Comparison of ENCODE assay signal across 8 cellular contexts in the genomic region with DNA sequence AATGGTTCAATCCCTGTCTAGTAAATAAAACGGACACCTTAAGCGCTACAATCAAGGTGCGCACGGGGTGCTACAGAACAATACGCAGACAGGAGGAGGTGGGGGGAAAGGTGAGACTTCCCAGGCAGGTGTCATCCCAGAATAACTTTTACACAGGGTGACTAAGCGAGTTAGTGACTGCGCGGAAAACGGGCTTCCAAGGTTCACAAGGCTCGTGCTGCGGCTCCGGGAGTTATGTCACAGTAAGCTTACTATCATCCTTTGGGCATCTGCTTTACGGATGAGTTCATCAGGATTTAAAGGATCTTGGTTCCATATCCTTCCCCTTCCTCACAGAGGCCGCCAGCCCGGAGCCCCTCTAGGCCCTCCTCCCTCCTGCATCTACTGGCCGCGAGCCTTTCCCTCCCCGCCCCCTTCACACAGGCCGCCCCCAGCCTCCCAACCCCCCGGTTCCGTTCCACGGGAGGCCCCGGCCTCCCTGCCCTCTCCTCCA. TPM values are rescaled to one million over a fixed set of nuclear protein-coding genes. Genes with fewer than 3 reads are reported as not detected.
DNase-seq lines count a peak whose midpoint lies in the region; ATAC-seq and TF ChIP-seq lines count a peak whose summit lies in the region.

No MANE protein-coding gene starts in this region.

- intact Hi-C loops in esophagus muscularis mucosa (cut with DNase I) = loop anchor here (5.0 kb wide), 1 partner anchor 39 kb away; the partner anchor contains the start of gene CRYL1

- H3K9me3 ChIP-seq in esophagus muscularis mucosa (peaks cover 0 to 5% (median 0%) of the 10 kb centered on the region in 4 donors), neural cell (ENCODE audit: low read length) (no peaks in the 10 kb centered on the region)

- H4K20me1 ChIP-seq in neural cell (ENCODE audit: insufficient read depth) = no peaks in the 10 kb centered on the region

- H3K4me3 ChIP-seq in LNCaP clone FGC (ENCODE audit: low read depth, low read length) (peak overlapping the region; percentile 63), esophagus muscularis mucosa (peak overlapping the region; percentile 69 to 93 (median 83)), neural cell (ENCODE audit: low read length) (peak overlapping the region; percentile 97)

- ATAC-seq in GM21717 (IDR thresholded peaks at IDR 0.05; ENCODE audit: unreplicated experiment) = peak; percentile 35

- H3K36me3 ChIP-seq in esophagus muscularis mucosa (no peaks in the 10 kb centered on the region), neural cell (ENCODE audit: insufficient read depth, low read length) (no peaks in the 10 kb centered on the region)

- H2AFZ ChIP-seq in neural cell (ENCODE audit: low read depth, low read length) = peak overlapping the region; percentile 90

- TF ChIP-seq RAD21 in neural cell (conservative IDR thresholded peaks at IDR 0.05) = no peak

- no peak for TF ChIP-seq EP300 in esophagus muscularis mucosa (IDR thresholded peaks at IDR 0.05)
- no peak for TF ChIP-seq EP300 in neural cell (conservative IDR thresholded peaks at IDR 0.05; ENCODE audit: poor library complexity, severe bottlenecking)

- TF ChIP-seq CTCF in LNCaP clone FGC (IDR thresholded peaks at IDR 0.05; ENCODE audit: control insufficient read depth, extremely low read depth, insufficient read depth) = no peak
- no peak for TF ChIP-seq CTCF in esophagus muscularis mucosa (IDR thresholded peaks at IDR 0.05)
- TF ChIP-seq CTCF in neural cell (IDR thresholded peaks at IDR 0.05; ENCODE audit: poor library complexity, severe bottlenecking) = no peak

- H3F3A ChIP-seq in neural cell (ENCODE audit: insufficient read depth, low read length, poor library complexity, severe bottlenecking) = peaks cover 3% of the 10 kb centered on the region

- peaks cover 15% of the 10 kb centered on the region for H3K79me2 ChIP-seq in neural cell (replicated peaks; ENCODE audit: insufficient read depth, low read length)

- no peak for TF ChIP-seq POLR2A in esophagus muscularis mucosa (IDR thresholded peaks at IDR 0.05; ENCODE audit: low read depth)

- H3K4me2 ChIP-seq in neural cell (ENCODE audit: low read length) = peak overlapping the region; percentile 91

- H3K9ac ChIP-seq in neural cell (ENCODE audit: low read length) = peak overlapping the region; percentile 88

- DNase-seq in DMS79 (lab: John Stamatoyannopoulos, UW) = peak; percentile 42
- no peak for DNase-seq in DMS79 treated with DMSO at 0.1 percent for 48 hours (lab: John Stamatoyannopoulos, UW)
- DNase-seq in LNCaP clone FGC (ENCODE audit: low read depth) = peak; percentile 17
- DNase-seq in T1000 (lab: John Stamatoyannopoulos, UW) = peak; percentile 87
- DNase-seq in esophagus muscularis mucosa (ENCODE audit: extremely low spot score) = peak; percentile 92
- no peak for DNase-seq in iPS-NIHi7 (ENCODE audit: extremely low spot score)

- H3K27me3 ChIP-seq in esophagus muscularis mucosa = no peaks in the 10 kb centered on the region
- H3K27me3 ChIP-seq in neural cell (ENCODE audit: insufficient read depth, low read depth, low read length) = no peaks in the 10 kb centered on the region

- H3K9me2 ChIP-seq in neural cell (ENCODE audit: insufficient read depth, low read length) = no peaks in the 10 kb centered on the region

- 4% methylated on average over 17 of the region's 23 CpGs for WGBS in esophagus muscularis mucosa

- H3K27ac ChIP-seq in esophagus muscularis mucosa (replicated peaks in 1 of 4) = peak overlapping the region; percentile 90 to 96 (median 94)
- peak overlapping the region; percentile 92 for H3K27ac ChIP-seq in neural cell (ENCODE audit: low read length)

- H3K4me1 ChIP-seq in esophagus muscularis mucosa = peaks cover 10 to 18% (median 14%) of the 10 kb centered on the region in 4 donors

TF ChIP-seq in neural cell, 6 proteins besides CTCF, POLR2A, EP300 and RAD21:
- TF ChIP-seq TAF1 (IDR thresholded peaks at IDR 0.05; ENCODE audit: low read depth) = no peak
- no peak for TF ChIP-seq REST (IDR thresholded peaks at IDR 0.05; ENCODE audit: borderline replicate concordance)
- no peak for TF ChIP-seq MXI1 (conservative IDR thresholded peaks at IDR 0.05; ENCODE audit: poor library complexity, severe bottlenecking)
- no peak for TF ChIP-seq POLR2AphosphoS5 (IDR thresholded peaks at IDR 0.05)
- no peak for TF ChIP-seq SMC3 (conservative IDR thresholded peaks at IDR 0.05; ENCODE audit: poor library complexity)
- TF ChIP-seq EZH2 (IDR thresholded peaks at IDR 0.05; ENCODE audit: borderline replicate concordance, insufficient read depth, low read length, poor library complexity, severe bottlenecking) = no peak

RNA-seq across cellular contexts. Expression of gene IFT88, which starts 0.5 kb away (rescaled TPM):
- 10 to 100 TPM; 10.4 to 13.7 (median 11.5) TPM for total RNA-seq in esophagus muscularis mucosa
- 18.3 and 32.7 TPM in 2 replicates for polyA plus RNA-seq in neural cell
- polyA minus RNA-seq in neural cell = 25.1 and 31.8 TPM in 2 replicates

RNA-seq across cellular contexts. Expression of gene CRYL1, which starts 40.8 kb away (rescaled TPM):
- total RNA-seq in esophagus muscularis mucosa = 10 to 100 TPM; 42.3 to 59.3 (median 45.4) TPM
- polyA plus RNA-seq in neural cell = 10.6 and 13.7 TPM in 2 replicates
- 7.5 and 9.6 TPM in 2 replicates for polyA minus RNA-seq in neural cell

Comparison
In these comparisons a context has a peak if more than half of its experiments do, and no peak if none do; other contexts are left out.
1. DNase-seq: peak in DMS79 (single experiment), LNCaP clone FGC (single experiment), T1000 (single experiment) and esophagus muscularis mucosa (single experiment); none in DMS79 treated with DMSO at 0.1 percent for 48 hours (single experiment) and iPS-NIHi7 (single experiment).
2. Peak in every context shown above with its lines, with median percentiles within 50 percentile points of each other: H3K4me3 ChIP-seq.